In genomic region chr6:38239719-38240451, GRCh38 we compare ENCODE assay signal across 11 cellular contexts.
DNase-seq lines count a peak whose midpoint lies in the region; FAIRE-seq and TF ChIP-seq lines count a peak whose summit lies in the region.
"Had no signal": no experiment of that assay in that cellular context is flagged by ENCODE, and none has a peak within 500 bp of the region (broad histone marks: within the 10 kb centered on the region; RNA-seq: fewer than 3 reads in every experiment).

No MANE protein-coding gene starts in this region.

- POLR2A ChIA-PET in endothelial cell of umbilical vein (lab: Charles Lee), result no interaction called here

- in situ Hi-C loops in GM13976 (cut with MboI; ENCODE audit: low sequenced_read_pairs, unreplicated experiment), result no loop called here
- in situ Hi-C loops in HAP-1 (cut with MboI; ENCODE audit: low sequenced_read_pairs), result no loop called here

- TF ChIP-seq CTCF in GM13976 (IDR thresholded peaks at IDR 0.05; ENCODE audit: borderline replicate concordance, control extremely low read depth, extremely low read depth, insufficient read depth, missing control alignments), result no peak
- TF ChIP-seq CTCF in endothelial cell of umbilical vein (IDR thresholded peaks at IDR 0.05; ENCODE audit: extremely low read depth in 1 of 2, insufficient read depth in 1 of 2, low read depth in 1 of 2, low read length in 2 of 2), result no peak

- no TSS peak for BruUV-seq in endothelial cell of umbilical vein (replicated peaks; lab: Mats Ljungman, UMichigan)

- CTCF ChIA-PET in endothelial cell of umbilical vein (lab: Charles Lee), result no interaction called here

- peaks cover 3% of the 10 kb centered on the region for H4K20me1 ChIP-seq in endothelial cell of umbilical vein (replicated peaks; ENCODE audit: control insufficient read depth, extremely low read depth, insufficient read depth, low read length)

- H3K9me3 ChIP-seq in endothelial cell of umbilical vein (replicated peaks; ENCODE audit: control insufficient read depth, insufficient read depth, low read length), result no peaks in the 10 kb centered on the region
- no peaks in the 10 kb centered on the region for H3K9me3 ChIP-seq in HAP-1
- H3K9me3 ChIP-seq: breast epithelium had no signal

- no peak overlapping the region for H3K4me2 ChIP-seq in endothelial cell of umbilical vein (ENCODE audit: insufficient read depth, low read length)

- H3K79me2 ChIP-seq in endothelial cell of umbilical vein (ENCODE audit: control insufficient read depth, insufficient read depth, low read length), result no peaks in the 10 kb centered on the region

- no peak overlapping the region for H3K9ac ChIP-seq in endothelial cell of umbilical vein (replicated peaks; ENCODE audit: extremely low read depth, insufficient read depth, low read length)

- no peaks in the 10 kb centered on the region for H3K4me1 ChIP-seq in endothelial cell of umbilical vein (ENCODE audit: control insufficient read depth, extremely low read depth, insufficient read depth, low read length)
- H3K4me1 ChIP-seq in HAP-1, result no peaks in the 10 kb centered on the region
- H3K4me1 ChIP-seq: breast epithelium had no signal

- no peak overlapping the region for H2AFZ ChIP-seq in endothelial cell of umbilical vein (ENCODE audit: low read depth, low read length)

- TF ChIP-seq POLR2A in endothelial cell of umbilical vein (IDR thresholded peaks at IDR 0.05; ENCODE audit: low read depth, low read length), result no peak

- DNase-seq in AG08395 (ENCODE audit: low spot score) (peak; percentile 60), GM13976 (ENCODE audit: low spot score) (peak; percentile 23), OCI-M1 (lab: John Stamatoyannopoulos, UW) (peak; percentile 57), endothelial cell of umbilical vein (ENCODE audit: low read depth, low spot score) (peak; percentile 29), HAP-1 (ENCODE audit: low spot score in 2 of 2) (no peak), SHP77 treated with DMSO at 0.1 percent for 48 hours (lab: John Stamatoyannopoulos, UW) (no peak), HT-29 (ENCODE audit: low spot score) (no peak), amniotic stem cell (lab: John Stamatoyannopoulos, UW) (no peak)
- DNase-seq: CD4-positive, CD25-positive, alpha-beta regulatory T cell; NCI-H774 had no signal

- no peaks in the 10 kb centered on the region for H3K9me1 ChIP-seq in endothelial cell of umbilical vein (replicated peaks; ENCODE audit: control insufficient read depth, extremely low read depth, insufficient read depth, low read length)

- H3K36me3 ChIP-seq in endothelial cell of umbilical vein (ENCODE audit: control insufficient read depth in 2 of 2, extremely low read depth in 1 of 2, insufficient read depth in 2 of 2, low read length in 2 of 2) (no peaks in the 10 kb centered on the region), HAP-1 (replicated peaks) (no peaks in the 10 kb centered on the region)
- H3K36me3 ChIP-seq: breast epithelium had no signal

- no peaks in the 10 kb centered on the region for H3K27me3 ChIP-seq in endothelial cell of umbilical vein (ENCODE audit: control insufficient read depth in 2 of 2, insufficient read depth in 2 of 2, low read length in 2 of 2)
- no peaks in the 10 kb centered on the region for H3K27me3 ChIP-seq in HAP-1 (ENCODE audit: low read depth)
- H3K27me3 ChIP-seq: breast epithelium had no signal

- no peak for FAIRE-seq in endothelial cell of umbilical vein (lab: Jason Lieb, UNC)

- dilution Hi-C loops in endothelial cell of umbilical vein (cut with MboI; ENCODE audit: extremely low pct_ligation_motif_present, low sequenced_read_pairs), result no loop called here

- H3K4me3 ChIP-seq in endothelial cell of umbilical vein (replicated peaks in 1 of 3; ENCODE audit: insufficient read depth in 1 of 3, low read depth in 1 of 3, low read length in 3 of 3), result no peak overlapping the region
- H3K4me3 ChIP-seq in HAP-1, result no peak overlapping the region
- H3K4me3 ChIP-seq: breast epithelium had no signal

- H3K27ac ChIP-seq in endothelial cell of umbilical vein (ENCODE audit: insufficient read depth, low read depth, low read length), result no peak overlapping the region
- H3K27ac ChIP-seq: breast epithelium had no signal

- intact Hi-C loops in endothelial cell of umbilical vein (cut with micrococcal nuclease), result no loop called here

TF ChIP-seq in endothelial cell of umbilical vein, 7 proteins besides CTCF, POLR2A, EP300 and RAD21:
- TF ChIP-seq EZH2 (IDR thresholded peaks at IDR 0.05; ENCODE audit: borderline replicate concordance, low read depth, low read length, severe bottlenecking), result no peak
- TF ChIP-seq POLR2AphosphoS5 (IDR thresholded peaks at IDR 0.05; ENCODE audit: insufficient read depth, low read depth, low read length), result no peak
- no peak for TF ChIP-seq GATA2 (IDR thresholded peaks at IDR 0.05; ENCODE audit: insufficient read depth, insufficient read length, low read depth, low read length)
- no peak for TF ChIP-seq JUN (IDR thresholded peaks at IDR 0.05; ENCODE audit: borderline replicate concordance, insufficient read depth, insufficient read length, low read depth)
- no peak for TF ChIP-seq FOS (IDR thresholded peaks at IDR 0.05; ENCODE audit: borderline replicate concordance, insufficient read depth, low read length)
- no peak for TF ChIP-seq MYC (IDR thresholded peaks at IDR 0.05; ENCODE audit: low read depth, low read length)
- TF ChIP-seq, protein P1, sequence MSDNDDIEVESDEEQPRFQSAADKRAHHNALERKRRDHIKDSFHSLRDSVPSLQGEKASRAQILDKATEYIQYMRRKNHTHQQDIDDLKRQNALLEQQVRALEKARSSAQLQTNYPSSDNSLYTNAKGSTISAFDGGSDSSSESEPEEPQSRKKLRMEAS (IDR thresholded peaks at IDR 0.05; ENCODE audit: insufficient read depth, insufficient read length), result no peak

Comparison
In these comparisons a context has a peak if more than half of its experiments do, and no peak if none do; other contexts are left out.
1. DNase-seq: peak in AG08395 (single experiment), GM13976 (single experiment), OCI-M1 (single experiment) and endothelial cell of umbilical vein (single experiment); none in HAP-1 (0 of 2), SHP77 treated with DMSO at 0.1 percent for 48 hours (single experiment), HT-29 (single experiment) and amniotic stem cell (single experiment).